In genomic region chr2:101064868-101065549, GRCh38 we compare ENCODE assay signal across 9 cellular contexts.
A peak's percentile ranks its signal among the peaks of the same experiment; 100 is the strongest.
DNase-seq lines count a peak whose midpoint lies in the region; ATAC-seq and TF ChIP-seq lines count a peak whose summit lies in the region.
"Had no signal": no experiment of that assay in that cellular context is flagged by ENCODE, and none has a peak within 500 bp of the region (broad histone marks: within the 10 kb centered on the region; RNA-seq: fewer than 3 reads in every experiment).

No MANE protein-coding gene starts in this region.

- H3K9me3 ChIP-seq in HEK293 (ENCODE audit: control insufficient read depth, insufficient read depth, low read depth, low read length), result no peaks in the 10 kb centered on the region
- no peaks in the 10 kb centered on the region for H3K9me3 ChIP-seq in suprapubic skin

- H3K36me3 ChIP-seq in HEK293 (ENCODE audit: control insufficient read depth in 2 of 2, insufficient read depth in 1 of 2, low read length in 2 of 2) (no peaks in the 10 kb centered on the region), suprapubic skin (no peaks in the 10 kb centered on the region)

- TF ChIP-seq EP300 in suprapubic skin (IDR thresholded peaks at IDR 0.05), result no peak

- no peaks in the 10 kb centered on the region for H3K27me3 ChIP-seq in suprapubic skin

- CTCF ChIA-PET in HEK293 (lab: Yijun Ruan, JAX), result interaction anchor here (1.0 to 1.4 kb wide), 3 partner anchors 13 to 124 kb away, joined by 3 to 5 read pairs (median 4); no protein-coding TSS in a partner anchor
- CTCF ChIA-PET in activated CD8-positive, alpha-beta memory T cell treated with anti-CD3 and anti-CD28 coated beads, Interleukin-2, amount 10 ng/mL, durations not matched to agents 7 days and 5 days (lab: Charles Lee), result no interaction called here

- intact Hi-C loops in cardiac septum (cut with DNase I), result loop anchor here (5.0 kb wide), 1 partner anchor 37 kb away; no protein-coding TSS in a partner anchor

- H3K36me3 Mint-ChIP-seq in activated CD8-positive, alpha-beta memory T cell treated with anti-CD3 and anti-CD28 coated beads, Interleukin-2, amount 10 ng/mL, durations not matched to agents 7 days and 5 days, result no peaks in the 10 kb centered on the region

- H3K9me3 Mint-ChIP-seq in activated CD8-positive, alpha-beta memory T cell treated with anti-CD3 and anti-CD28 coated beads, Interleukin-2, amount 10 ng/mL, durations not matched to agents 7 days and 5 days (ENCODE audit: low read depth), result no peaks in the 10 kb centered on the region

- no peak overlapping the region for H3K27ac Mint-ChIP-seq in activated CD8-positive, alpha-beta memory T cell treated with anti-CD3 and anti-CD28 coated beads, Interleukin-2, amount 10 ng/mL, durations not matched to agents 7 days and 5 days
- H3K27ac Mint-ChIP-seq: activated naive CD8-positive, alpha-beta T cell had no signal

- peaks cover 12% of the 10 kb centered on the region for H3K27me3 Mint-ChIP-seq in activated CD8-positive, alpha-beta memory T cell treated with anti-CD3 and anti-CD28 coated beads, Interleukin-2, amount 10 ng/mL, durations not matched to agents 7 days and 5 days
- H3K27me3 Mint-ChIP-seq: activated naive CD8-positive, alpha-beta T cell had no signal

- TF ChIP-seq CTCF in HEK293 (tag by site-specific recombination; IDR thresholded peaks at IDR 0.05) (no peak), suprapubic skin (IDR thresholded peaks at IDR 0.05) (no peak)

- H3K4me3 ChIP-seq in HEK293 (ENCODE audit: low read depth, low read length), result no peak overlapping the region
- no peak overlapping the region for H3K4me3 ChIP-seq in suprapubic skin

- H3K4me1 ChIP-seq in HEK293 (ENCODE audit: control insufficient read depth, insufficient read depth, low read length) (0 out of 2 replicates have a peak, but pooled peaks cover 4% of the 10 kb centered on the region), suprapubic skin (peaks cover 26% of the 10 kb centered on the region)

- H3K27ac ChIP-seq in HEK293 (ENCODE audit: extremely low read depth, low read depth, low read length) (no peak overlapping the region), suprapubic skin (peak overlapping the region; percentile 81)

- no peaks in the 10 kb centered on the region for H3K4me1 Mint-ChIP-seq in activated CD8-positive, alpha-beta memory T cell treated with anti-CD3 and anti-CD28 coated beads, Interleukin-2, amount 10 ng/mL, durations not matched to agents 7 days and 5 days

- WGBS in suprapubic skin, result 24% methylated on average over 4 of the region's 4 CpGs

- peak; percentile 19 for DNase-seq in RKO (ENCODE audit: low spot score)
- peak; percentile 24 for DNase-seq in cardiac septum (ENCODE audit: low spot score)
- DNase-seq in suprapubic skin (ENCODE audit: low spot score in 2 of 2), result no peak
- no peak for DNase-seq in activated CD8-positive, alpha-beta memory T cell treated with anti-CD3 and anti-CD28 coated beads, Interleukin-2, amount 10 ng/mL, durations not matched to agents 7 days and 5 days

- ATAC-seq in HG03571 (IDR thresholded peaks at IDR 0.05; ENCODE audit: unreplicated experiment) (no peak), HG03280 (IDR thresholded peaks at IDR 0.05; ENCODE audit: unreplicated experiment) (no peak), GM18867 (IDR thresholded peaks at IDR 0.05; ENCODE audit: unreplicated experiment) (no peak)
- ATAC-seq in activated CD8-positive, alpha-beta memory T cell treated with anti-CD3 and anti-CD28 coated beads, Interleukin-2, amount 10 ng/mL, durations not matched to agents 7 days and 5 days, result no peak

- no peak overlapping the region for H3K4me3 Mint-ChIP-seq in activated CD8-positive, alpha-beta memory T cell treated with anti-CD3 and anti-CD28 coated beads, Interleukin-2, amount 10 ng/mL, durations not matched to agents 7 days and 5 days
- H3K4me3 Mint-ChIP-seq: activated naive CD8-positive, alpha-beta T cell had no signal

- POLR2A ChIA-PET in HEK293 (lab: Yijun Ruan, JAX), result no interaction called here

- TF ChIP-seq POLR2A in suprapubic skin (IDR thresholded peaks at IDR 0.05), result no peak

TF ChIP-seq in HEK293, 187 proteins besides CTCF, POLR2A, EP300 and RAD21:
- TF ChIP-seq ZNF514 (tag by site-specific recombination; IDR thresholded peaks at IDR 0.05) (no peak), ZNF146 (tag by site-specific recombination; IDR thresholded peaks at IDR 0.05) (no peak), ZSCAN23 (tag by site-specific recombination; IDR thresholded peaks at IDR 0.05) (no peak), KLF7 (tag by site-specific recombination; IDR thresholded peaks at IDR 0.05; ENCODE audit: borderline replicate concordance) (no peak), PRDM10 (tag by site-specific recombination; IDR thresholded peaks at IDR 0.05) (peak; percentile 50; the same call in 1 of the 2 replicates)

Comparison
In these comparisons a context has a peak if more than half of its experiments do, and no peak if none do; other contexts are left out.
1. DNase-seq: peak in RKO (single experiment) and cardiac septum (single experiment); none in suprapubic skin (0 of 2) and activated CD8-positive, alpha-beta memory T cell treated with anti-CD3 and anti-CD28 coated beads, Interleukin-2, amount 10 ng/mL, durations not matched to agents 7 days and 5 days (single experiment).